ENCODE assay signal across 1 cellular context in the genomic region with DNA sequence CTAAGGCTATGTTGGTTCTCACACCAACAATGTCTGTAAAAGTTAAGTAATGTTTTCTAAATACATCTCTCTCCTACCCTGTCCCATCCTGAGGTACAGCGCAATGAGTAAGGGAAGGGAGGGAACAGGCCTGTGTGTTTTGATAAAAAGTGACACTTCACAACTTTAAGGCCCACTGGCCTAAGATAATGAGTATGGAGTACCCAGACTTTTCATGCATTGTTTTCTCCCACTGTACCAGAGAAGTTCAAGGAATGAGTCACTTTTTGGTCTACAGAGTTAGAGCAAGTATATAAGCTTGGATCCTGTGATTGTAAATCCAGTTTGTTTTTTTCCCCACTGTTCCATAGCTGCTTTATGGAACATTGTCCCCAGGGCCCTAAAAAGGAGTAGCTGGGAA.
TF ChIP-seq lines count a peak whose summit lies in the region.

No MANE protein-coding gene starts in this region.

TF ChIP-seq in endothelial cell of umbilical vein, 7 proteins besides CTCF, POLR2A, EP300 and RAD21 (continued from another document):
- TF ChIP-seq MYC (IDR thresholded peaks at IDR 0.05; ENCODE audit: low read depth, low read length) (no peak), EZH2 (IDR thresholded peaks at IDR 0.05; ENCODE audit: borderline replicate concordance, low read depth, low read length, severe bottlenecking) (no peak), GATA2 (IDR thresholded peaks at IDR 0.05; ENCODE audit: insufficient read depth, insufficient read length, low read depth, low read length) (no peak)
